1 cellular context compared by ENCODE assay signal in genomic region chr2:96157649-96158553, GRCh38.
TF ChIP-seq lines count a peak whose summit lies in the region.

No MANE protein-coding gene starts in this region.

TF ChIP-seq in HepG2, 621 proteins besides CTCF, POLR2A, EP300 and RAD21:
- no peak for TF ChIP-seq ZNF552 (CRISPR knock-in tag; IDR thresholded peaks at IDR 0.05; ENCODE audit: borderline replicate concordance)
- no peak for TF ChIP-seq THAP11 (CRISPR knock-in tag; IDR thresholded peaks at IDR 0.05)
- TF ChIP-seq CREB3 (CRISPR knock-in tag; IDR thresholded peaks at IDR 0.05): no peak
- TF ChIP-seq SPEN (CRISPR knock-in tag; IDR thresholded peaks at IDR 0.05; ENCODE audit: low read depth): no peak
- TF ChIP-seq ZNF101 (CRISPR knock-in tag; IDR thresholded peaks at IDR 0.05; ENCODE audit: borderline replicate concordance, low read depth): no peak
TF ChIP-seq in HepG2: peak in this region for 0.
